15 cellular contexts compared by ENCODE assay signal in the genomic region with DNA sequence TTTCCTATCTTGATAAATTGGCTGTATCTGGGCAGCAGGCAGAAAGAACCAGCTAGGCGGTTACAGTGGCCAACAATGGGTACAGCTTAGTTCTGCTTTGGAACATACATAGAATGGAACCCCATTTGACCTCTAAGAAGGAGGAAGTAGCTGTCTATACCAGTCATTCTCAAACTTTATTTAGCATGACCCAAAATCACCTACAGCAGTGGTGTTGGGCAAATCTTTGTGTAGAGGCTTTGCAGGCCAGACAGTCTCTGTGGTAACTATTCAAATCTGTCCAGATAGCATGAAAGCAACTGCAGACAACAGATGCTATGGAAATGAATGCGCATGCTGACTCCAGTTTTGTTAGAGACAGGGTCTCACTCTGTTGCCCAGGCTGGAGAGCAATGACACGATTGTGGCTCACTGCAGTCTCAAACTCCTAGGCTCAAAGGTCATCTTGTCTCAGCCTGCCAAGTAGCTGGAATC. TPM values are rescaled to one million over a fixed set of nuclear protein-coding genes. Genes with fewer than 3 reads are reported as not detected.
A peak's percentile ranks its signal among the peaks of the same experiment; 100 is the strongest.
DNase-seq lines count a peak whose midpoint lies in the region; ATAC-seq, FAIRE-seq and TF ChIP-seq lines count a peak whose summit lies in the region.
"Had no signal": no experiment of that assay in that cellular context is flagged by ENCODE, and none has a peak within 500 bp of the region (broad histone marks: within the 10 kb centered on the region; RNA-seq: fewer than 3 reads in every experiment).

No MANE protein-coding gene starts in this region.

- no peaks in the 10 kb centered on the region for H3K4me1 ChIP-seq in hepatocyte (ENCODE audit: insufficient read depth)
- no peaks in the 10 kb centered on the region for H3K4me1 ChIP-seq in ascending aorta
- H3K4me1 ChIP-seq in CD4-positive, alpha-beta memory T cell (ENCODE audit: insufficient read depth, low read length): no peaks in the 10 kb centered on the region
- H3K4me1 ChIP-seq: prostate gland had no signal

- H3K4me3 ChIP-seq in GM06990 (replicated peaks; ENCODE audit: low read depth, low read length) (peak overlapping the region; percentile 50), hepatocyte (no peak overlapping the region), ascending aorta (no peak overlapping the region)
- no peak overlapping the region for H3K4me3 ChIP-seq in CD4-positive, alpha-beta memory T cell (ENCODE audit: low read length in 2 of 2)
- H3K4me3 ChIP-seq: prostate gland, SK-N-MC had no signal

- H3K27me3 ChIP-seq in GM06990 (replicated peaks; ENCODE audit: control insufficient read depth, insufficient read depth, low read length) (no peaks in the 10 kb centered on the region), hepatocyte (no peaks in the 10 kb centered on the region), ascending aorta (no peaks in the 10 kb centered on the region)
- no peaks in the 10 kb centered on the region for H3K27me3 ChIP-seq in CD4-positive, alpha-beta memory T cell (ENCODE audit: insufficient read depth, low read length)

- H3K4me2 ChIP-seq in hepatocyte: no peak overlapping the region

- H3K9me3 Mint-ChIP-seq in activated T-helper 1 cell treated with anti-CD3 and anti-CD28 coated beads, Interleukin-12 subunit alpha, Interleukin-12 subunit beta, Interleukin-2, Interleukin-4 antibody, amounts not matched to agents 30 ng/mL and 10 ng/mL and 1 ng/mL, durations not matched to agents 14 hours and 24 hours and 36 hours: no peaks in the 10 kb centered on the region
- H3K9me3 Mint-ChIP-seq in CD4-positive, alpha-beta memory T cell: peaks cover 0 to 14% (median 6%) of the 10 kb centered on the region in 8 donors
- H3K9me3 Mint-ChIP-seq: CD4-positive, alpha-beta T cell had no signal

- H3K4me3 Mint-ChIP-seq in activated T-helper 1 cell treated with anti-CD3 and anti-CD28 coated beads, Interleukin-12 subunit alpha, Interleukin-12 subunit beta, Interleukin-2, Interleukin-4 antibody, amounts not matched to agents 30 ng/mL and 10 ng/mL and 1 ng/mL, durations not matched to agents 14 hours and 24 hours and 36 hours: no peak overlapping the region
- no peak overlapping the region for H3K4me3 Mint-ChIP-seq in CD4-positive, alpha-beta memory T cell
- H3K4me3 Mint-ChIP-seq: CD4-positive, alpha-beta T cell; endodermal cell had no signal

- H3K36me3 ChIP-seq in GM06990 (ENCODE audit: control insufficient read depth, insufficient read depth, low read length) (peaks cover 13% of the 10 kb centered on the region), hepatocyte (replicated peaks; ENCODE audit: insufficient read depth, low read depth) (no peaks in the 10 kb centered on the region), ascending aorta (no peaks in the 10 kb centered on the region)
- H3K36me3 ChIP-seq in CD4-positive, alpha-beta memory T cell (ENCODE audit: insufficient read depth, low read length): no peaks in the 10 kb centered on the region
- H3K36me3 ChIP-seq: prostate gland had no signal

- no peaks in the 10 kb centered on the region for H4K20me1 ChIP-seq in hepatocyte (ENCODE audit: insufficient read depth, poor library complexity, severe bottlenecking)

- CTCF ChIA-PET in CD4-positive, alpha-beta memory T cell (lab: Charles Lee; ENCODE audit: partially characterized antibody): no interaction called here

- DNase-seq in GM06990 (ENCODE audit: extremely low read depth, insufficient read length) (peak; percentile 80), GM19239 (ENCODE audit: insufficient read length, low spot score) (no peak), hepatocyte (ENCODE audit: low spot score) (no peak), ascending aorta (ENCODE audit: low spot score in 2 of 2) (no peak)
- DNase-seq in activated T-helper 1 cell treated with anti-CD3 and anti-CD28 coated beads, Interleukin-12 subunit alpha, Interleukin-12 subunit beta, Interleukin-2, Interleukin-4 antibody, amounts not matched to agents 30 ng/mL and 10 ng/mL and 1 ng/mL, durations not matched to agents 14 hours and 24 hours and 36 hours (ENCODE audit: low spot score): no peak
- no peak for DNase-seq in CD4-positive, alpha-beta memory T cell
- no peak for DNase-seq in activated CD4-positive, alpha-beta T cell treated with anti-CD3 and anti-CD28 coated beads, Interleukin-2, amount 50 U/mL, for 1 hour
- DNase-seq: activated naive CD4-positive, alpha-beta T cell; CD4-positive, alpha-beta T cell; endodermal cell; NCI-H1092 treated with DMSO at 0.1 percent for 48 hours had no signal

- peak overlapping the region; percentile 48 for H3K27ac Mint-ChIP-seq in activated T-helper 1 cell treated with anti-CD3 and anti-CD28 coated beads, Interleukin-12 subunit alpha, Interleukin-12 subunit beta, Interleukin-2, Interleukin-4 antibody, amounts not matched to agents 30 ng/mL and 10 ng/mL and 1 ng/mL, durations not matched to agents 14 hours and 24 hours and 36 hours
- H3K27ac Mint-ChIP-seq in CD4-positive, alpha-beta memory T cell: no peak overlapping the region
- H3K27ac Mint-ChIP-seq: CD4-positive, alpha-beta T cell; endodermal cell had no signal

- no peaks in the 10 kb centered on the region for H3K9me2 ChIP-seq in hepatocyte (replicated peaks; ENCODE audit: insufficient read depth)

- peak; percentile 86 for FAIRE-seq in GM19239 (lab: Jason Lieb, UNC)
- FAIRE-seq: H54 had no signal

- peaks cover 14% of the 10 kb centered on the region for H3K36me3 Mint-ChIP-seq in activated T-helper 1 cell treated with anti-CD3 and anti-CD28 coated beads, Interleukin-12 subunit alpha, Interleukin-12 subunit beta, Interleukin-2, Interleukin-4 antibody, amounts not matched to agents 30 ng/mL and 10 ng/mL and 1 ng/mL, durations not matched to agents 14 hours and 24 hours and 36 hours (ENCODE audit: low read depth)
- H3K36me3 Mint-ChIP-seq in CD4-positive, alpha-beta memory T cell: peaks cover under 1 to 2% of the 10 kb centered on the region in 2 donors

- H3K27ac ChIP-seq in hepatocyte (no peak overlapping the region), ascending aorta (no peak overlapping the region)
- no peak overlapping the region for H3K27ac ChIP-seq in CD4-positive, alpha-beta memory T cell (ENCODE audit: low read depth, low read length)
- H3K27ac ChIP-seq: prostate gland, SK-N-MC had no signal

- POLR2A ChIA-PET in CD4-positive, alpha-beta memory T cell (lab: Charles Lee; ENCODE audit: partially characterized antibody): no interaction called here

- no peaks in the 10 kb centered on the region for H3K79me2 ChIP-seq in hepatocyte

- peak; percentile 51 for ATAC-seq in HG03342 (IDR thresholded peaks at IDR 0.05; ENCODE audit: unreplicated experiment)

- TF ChIP-seq CTCF in GM06990 (IDR thresholded peaks at IDR 0.05; ENCODE audit: insufficient read depth, low read length, poor library complexity, severe bottlenecking) (no peak), hepatocyte (IDR thresholded peaks at IDR 0.05; ENCODE audit: poor library complexity) (no peak), ascending aorta (IDR thresholded peaks at IDR 0.05) (no peak)

- no peaks in the 10 kb centered on the region for H3K9me3 ChIP-seq in hepatocyte (ENCODE audit: low read depth)
- H3K9me3 ChIP-seq in ascending aorta: peaks cover 0 to 7% of the 10 kb centered on the region in 2 donors
- no peaks in the 10 kb centered on the region for H3K9me3 ChIP-seq in CD4-positive, alpha-beta memory T cell (ENCODE audit: control insufficient read depth in 1 of 2, low read length in 2 of 2)
- H3K9me3 ChIP-seq: prostate gland had no signal

- no peaks in the 10 kb centered on the region for H3K27me3 Mint-ChIP-seq in activated T-helper 1 cell treated with anti-CD3 and anti-CD28 coated beads, Interleukin-12 subunit alpha, Interleukin-12 subunit beta, Interleukin-2, Interleukin-4 antibody, amounts not matched to agents 30 ng/mL and 10 ng/mL and 1 ng/mL, durations not matched to agents 14 hours and 24 hours and 36 hours (ENCODE audit: insufficient read depth)
- H3K27me3 Mint-ChIP-seq in CD4-positive, alpha-beta memory T cell: peaks cover 1 to 3% of the 10 kb centered on the region in 2 donors
- H3K27me3 Mint-ChIP-seq: CD4-positive, alpha-beta T cell had no signal

- WGBS in hepatocyte (ENCODE audit: low lambda C conversion rate, missing lambda C conversion rate): 91% methylated on average over 3 of the region's 3 CpGs

- intact Hi-C loops in activated T-helper 1 cell treated with anti-CD3 and anti-CD28 coated beads, Interleukin-12 subunit alpha, Interleukin-12 subunit beta, Interleukin-2, Interleukin-4 antibody, amounts not matched to agents 30 ng/mL and 10 ng/mL and 1 ng/mL, durations not matched to agents 14 hours and 24 hours and 36 hours (cut with micrococcal nuclease): no loop called here
- intact Hi-C loops in ascending aorta (cut with DNase I): no loop called here
- intact Hi-C loops in CD4-positive, alpha-beta memory T cell (cut with micrococcal nuclease): no loop called here

- H3K4me1 Mint-ChIP-seq in activated T-helper 1 cell treated with anti-CD3 and anti-CD28 coated beads, Interleukin-12 subunit alpha, Interleukin-12 subunit beta, Interleukin-2, Interleukin-4 antibody, amounts not matched to agents 30 ng/mL and 10 ng/mL and 1 ng/mL, durations not matched to agents 14 hours and 24 hours and 36 hours (ENCODE audit: low read depth): peaks cover 29% of the 10 kb centered on the region
- peaks cover 0 to 1% (median under 1%) of the 10 kb centered on the region in 4 donors for H3K4me1 Mint-ChIP-seq in CD4-positive, alpha-beta memory T cell
- H3K4me1 Mint-ChIP-seq: endodermal cell had no signal

- no peak overlapping the region for H2AFZ ChIP-seq in hepatocyte

RNA-seq across cellular contexts. Expression of a gene that starts 12.0 kb away (rescaled TPM):
- 23.7 and 24.0 TPM in 2 replicates for total RNA-seq in activated T-helper 1 cell treated with anti-CD3 and anti-CD28 coated beads, Interleukin-12 subunit alpha, Interleukin-12 subunit beta, Interleukin-2, Interleukin-4 antibody, amounts not matched to agents 30 ng/mL and 10 ng/mL and 1 ng/mL, durations not matched to agents 14 hours and 24 hours and 36 hours
- total RNA-seq in hepatocyte (0.24 and 0.40 TPM in 2 replicates), ascending aorta (3.8 TPM)
- 1.5 and 1.6 TPM in 2 replicates for polyA plus RNA-seq in hepatocyte
- total RNA-seq in CD4-positive, alpha-beta memory T cell: 1 to 10 TPM; 1.6 to 1.7 TPM
- not detected for polyA plus RNA-seq in CD4-positive, alpha-beta memory T cell

RNA-seq across cellular contexts. Expression of a gene that starts 24.3 kb away (rescaled TPM):
- 15.8 and 16.4 TPM in 2 replicates for total RNA-seq in activated T-helper 1 cell treated with anti-CD3 and anti-CD28 coated beads, Interleukin-12 subunit alpha, Interleukin-12 subunit beta, Interleukin-2, Interleukin-4 antibody, amounts not matched to agents 30 ng/mL and 10 ng/mL and 1 ng/mL, durations not matched to agents 14 hours and 24 hours and 36 hours
- total RNA-seq in hepatocyte: 7.3 and 12.4 TPM in 2 replicates
- polyA plus RNA-seq in hepatocyte: 2.7 and 12.1 TPM in 2 replicates
- total RNA-seq in ascending aorta: 1.6 TPM
- 1 to 10 TPM; 4.8 to 6.6 TPM for total RNA-seq in CD4-positive, alpha-beta memory T cell
- under 1 TPM; 0.57 to 0.61 TPM for polyA plus RNA-seq in CD4-positive, alpha-beta memory T cell

RNA-seq across cellular contexts. Expression of a gene that starts 35.1 kb away (rescaled TPM):
- total RNA-seq in activated T-helper 1 cell treated with anti-CD3 and anti-CD28 coated beads, Interleukin-12 subunit alpha, Interleukin-12 subunit beta, Interleukin-2, Interleukin-4 antibody, amounts not matched to agents 30 ng/mL and 10 ng/mL and 1 ng/mL, durations not matched to agents 14 hours and 24 hours and 36 hours: 84.3 and 84.8 TPM in 2 replicates
- total RNA-seq in hepatocyte (41.4 and 53.2 TPM in 2 replicates), ascending aorta (150 TPM)
- polyA plus RNA-seq in hepatocyte: 55.9 and 62.9 TPM in 2 replicates
- total RNA-seq in CD4-positive, alpha-beta memory T cell: 100 to 1,000 TPM; 103 to 109 TPM
- polyA plus RNA-seq in CD4-positive, alpha-beta memory T cell: 10 to 100 TPM; 86.9 to 88.0 TPM

RNA-seq across cellular contexts. Expression of a gene that starts 43.0 kb away (rescaled TPM):
- total RNA-seq in activated T-helper 1 cell treated with anti-CD3 and anti-CD28 coated beads, Interleukin-12 subunit alpha, Interleukin-12 subunit beta, Interleukin-2, Interleukin-4 antibody, amounts not matched to agents 30 ng/mL and 10 ng/mL and 1 ng/mL, durations not matched to agents 14 hours and 24 hours and 36 hours: 171 and 178 TPM in 2 replicates
- total RNA-seq in hepatocyte (13.6 and 18.2 TPM in 2 replicates), ascending aorta (22.9 TPM)
- polyA plus RNA-seq in hepatocyte: 32.6 and 40.4 TPM in 2 replicates
- 10 to 100 TPM; 40.4 to 41.1 TPM for total RNA-seq in CD4-positive, alpha-beta memory T cell
- 10 to 100 TPM; 29.3 to 30.7 TPM for polyA plus RNA-seq in CD4-positive, alpha-beta memory T cell
